In the genomic region with DNA sequence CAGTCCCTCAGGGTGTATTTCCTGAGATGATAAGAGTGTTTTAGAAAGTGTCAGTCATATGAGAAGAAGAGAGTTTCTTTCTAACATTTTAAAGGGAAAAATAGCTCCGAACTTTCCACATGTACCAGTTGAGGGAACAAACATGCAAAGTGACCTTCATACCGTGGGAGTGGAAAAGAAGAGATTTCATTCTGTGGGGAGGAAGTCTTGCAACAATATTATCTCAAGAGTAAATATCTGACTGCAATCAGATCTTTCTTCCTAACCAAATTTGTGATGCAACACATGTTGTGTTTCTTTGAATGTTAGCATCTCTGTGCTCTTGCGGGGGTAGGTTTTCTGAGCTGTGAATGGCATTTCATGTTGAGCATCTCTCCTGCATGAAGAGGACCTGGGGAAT, we compare ENCODE assay signal across 30 cellular contexts. TPM values are rescaled to one million over a fixed set of nuclear protein-coding genes. Genes with fewer than 3 reads are reported as not detected.
A peak's percentile ranks its signal among the peaks of the same experiment; 100 is the strongest.
DNase-seq lines count a peak whose midpoint lies in the region; ATAC-seq and TF ChIP-seq lines count a peak whose summit lies in the region.
"Had no signal": no experiment of that assay in that cellular context is flagged by ENCODE, and none has a peak within 500 bp of the region (broad histone marks: within the 10 kb centered on the region; RNA-seq: fewer than 3 reads in every experiment).

No MANE protein-coding gene starts in this region.

- ATAC-seq in right lobe of liver, result peak; percentile 59 to 76 (median 63)
- ATAC-seq: effector memory CD8-positive, alpha-beta T cell; psoas muscle; T-helper 17 cell had no signal

- peaks cover 0 to 25% (median 10%) of the 10 kb centered on the region in 4 donors for H3K4me1 ChIP-seq in right lobe of liver
- H3K4me1 ChIP-seq: colonic mucosa, psoas muscle had no signal

- no peaks in the 10 kb centered on the region for H3K36me3 ChIP-seq in right lobe of liver
- H3K36me3 ChIP-seq: colonic mucosa, esophagus muscularis mucosa, SJSA1, upper lobe of left lung had no signal

- TF ChIP-seq CTCF in cardiac fibroblast (IDR thresholded peaks at IDR 0.05; ENCODE audit: low read depth, low read length) (no peak), right lobe of liver (IDR thresholded peaks at IDR 0.05) (no peak)

- no peak for TF ChIP-seq POLR2A in right lobe of liver (IDR thresholded peaks at IDR 0.05)

- no peaks in the 10 kb centered on the region for H3K27me3 ChIP-seq in right lobe of liver
- H3K27me3 ChIP-seq: colonic mucosa, esophagus muscularis mucosa, SJSA1, upper lobe of left lung had no signal

- WGBS in right lobe of liver (ENCODE audit: insufficient coverage, low coverage, low lambda C conversion rate, missing lambda C conversion rate), result 8% methylated on average over 3 of the region's 3 CpGs

- H3K4me3 ChIP-seq in cardiac fibroblast (replicated peaks in 1 of 2; ENCODE audit: low read depth in 2 of 2, low read length in 2 of 2), result no peak overlapping the region
- H3K4me3 ChIP-seq in right lobe of liver, result no peak overlapping the region
- H3K4me3 ChIP-seq: colonic mucosa, esophagus muscularis mucosa, PC-9, psoas muscle, SJSA1, upper lobe of left lung had no signal

- H3K9me3 ChIP-seq in right lobe of liver, result no peaks in the 10 kb centered on the region
- H3K9me3 ChIP-seq: colonic mucosa, esophagus muscularis mucosa, psoas muscle, SJSA1, upper lobe of left lung had no signal

- H3K27ac ChIP-seq in right lobe of liver, result peak overlapping the region in 2 of 3 donors; percentile 57 to 80
- H3K27ac ChIP-seq: colonic mucosa, esophagus muscularis mucosa, PC-9, psoas muscle, SJSA1, upper lobe of left lung had no signal

- intact Hi-C loops in right lobe of liver (cut with DNase I), result no loop called here

- peak; percentile 3 for DNase-seq in SKM-1 treated with dmso at 0.1 percent for 144 hours (lab: John Stamatoyannopoulos, UW; ENCODE audit: unreplicated experiment)
- DNase-seq in SKM-1 (lab: John Stamatoyannopoulos, UW; ENCODE audit: unreplicated experiment), result no peak
- DNase-seq in HuH-7 (ENCODE audit: low spot score), result peak; percentile 19
- peak; percentile 30 to 67 for DNase-seq in cardiac fibroblast (ENCODE audit: low read depth in 2 of 2)
- no peak for DNase-seq in right lobe of liver
- no peak for DNase-seq in NCI-H774 (lab: John Stamatoyannopoulos, UW)
- no peak for DNase-seq in stimulated activated CD4-positive, alpha-beta T cell treated with anti-CD3 and anti-CD28 coated beads, Interleukin-4, amount 100 ng/mL, for 24 hours
- no peak for DNase-seq in activated CD8-positive, alpha-beta memory T cell treated with anti-CD3 and anti-CD28 coated beads for 24 hours
- DNase-seq: activated CD4-positive, alpha-beta T cell treated with anti-CD3 and anti-CD28 coated beads for 48 hours; colonic mucosa; COR-L47; DMS79; effector memory CD8-positive, alpha-beta T cell; GF-D8; glutamatergic neuron; GOT3; KG1; mammary epithelial cell; NCI-H1436 treated with DMSO at 0.1 percent for 48 hours; NCI-H2107; NCI-H510A; NK-92 treated with Interleukin-12 subunit alpha and Interleukin-12 subunit beta, amount 100 ng/mL, for 24 hours; PC-9; psoas muscle; T-helper 17 cell; upper lobe of left lung had no signal

RNA-seq across cellular contexts. Expression of a gene that starts 30.6 kb away (rescaled TPM):
- 1 to 10 TPM in 4 of 6 experiments, under 1 TPM in 2; 0.68 to 2.2 (median 1.2) TPM for total RNA-seq in right lobe of liver
- total RNA-seq: colonic mucosa, kidney epithelial cell, mammary epithelial cell, PC-9, psoas muscle, SJSA1, skeletal muscle tissue had no signal

Comparison
In these comparisons a context has a peak if more than half of its experiments do, and no peak if none do; other contexts are left out.
1. DNase-seq: peak in SKM-1 treated with dmso at 0.1 percent for 144 hours (single experiment), HuH-7 (single experiment) and cardiac fibroblast (2 of 2); none in SKM-1 (single experiment), right lobe of liver (0 of 3), NCI-H774 (single experiment), stimulated activated CD4-positive, alpha-beta T cell treated with anti-CD3 and anti-CD28 coated beads, Interleukin-4, amount 100 ng/mL, for 24 hours (single experiment) and activated CD8-positive, alpha-beta memory T cell treated with anti-CD3 and anti-CD28 coated beads for 24 hours (single experiment).